In the genomic region with DNA sequence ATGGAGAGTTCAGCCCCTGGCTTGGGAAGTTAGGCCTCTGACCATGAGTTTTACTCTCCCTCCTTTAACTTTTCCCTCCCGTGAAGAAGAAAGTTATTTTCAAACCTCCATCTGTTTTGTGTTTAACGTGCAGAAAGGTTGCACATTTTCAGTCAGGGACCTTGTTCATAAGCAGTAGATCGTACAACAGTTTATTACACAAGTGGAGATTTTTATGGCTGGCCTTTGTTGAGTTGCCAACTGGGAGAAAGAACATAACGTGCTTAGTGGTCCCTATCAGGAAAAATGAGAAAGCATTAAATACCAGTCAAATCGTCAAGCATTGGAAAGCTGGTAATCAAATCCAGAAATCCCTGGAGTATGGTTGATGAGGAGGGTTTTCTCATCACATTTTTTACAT, we compare ENCODE assay signal across 1 cellular context.
TF ChIP-seq lines count a peak whose summit lies in the region.

No MANE protein-coding gene starts in this region.

TF ChIP-seq in IMR-90, 13 proteins besides CTCF, POLR2A, EP300 and RAD21 (continued from another document):
- TF ChIP-seq ELK1 (IDR thresholded peaks at IDR 0.05; ENCODE audit: borderline replicate concordance, low read depth, low read length), result no peak
TF ChIP-seq in IMR-90: peak in this region for 0.
